ENCODE assay signal across 10 cellular contexts in genomic region chr18:33560686-33561370, GRCh38. TPM values are rescaled to one million over a fixed set of nuclear protein-coding genes. Genes with fewer than 3 reads are reported as not detected.
A peak's percentile ranks its signal among the peaks of the same experiment; 100 is the strongest.
DNase-seq lines count a peak whose midpoint lies in the region; ATAC-seq and TF ChIP-seq lines count a peak whose summit lies in the region.
"Had no signal": no experiment of that assay in that cellular context is flagged by ENCODE, and none has a peak within 500 bp of the region (broad histone marks: within the 10 kb centered on the region; RNA-seq: fewer than 3 reads in every experiment).

No MANE protein-coding gene starts in this region.

- no peak overlapping the region for H3K14ac ChIP-seq in H9 (ENCODE audit: insufficient read depth, low read length)

- H3T11ph ChIP-seq in H9 (ENCODE audit: low read length), result no peak overlapping the region

- H2BK20ac ChIP-seq in H9 (ENCODE audit: low read depth, low read length, poor library complexity, severe bottlenecking), result no peak overlapping the region

- POLR2A ChIA-PET in naive thymus-derived CD4-positive, alpha-beta T cell (lab: Charles Lee), result no interaction called here

- H3K9ac ChIP-seq in H9 (ENCODE audit: extremely low read depth, insufficient read length, low read length), result no peak overlapping the region

- no peak overlapping the region for H3K4me3 ChIP-seq in thyroid gland (replicated peaks in 1 of 3)
- no peak overlapping the region for H3K4me3 ChIP-seq in naive thymus-derived CD4-positive, alpha-beta T cell (ENCODE audit: low read length)
- H3K4me3 ChIP-seq: ascending aorta, ovary had no signal

- intact Hi-C loops in thyroid gland (cut with DNase I), result no loop called here
- intact Hi-C loops in naive thymus-derived CD4-positive, alpha-beta T cell (cut with micrococcal nuclease), result no loop called here

- no peak overlapping the region for H2BK12ac ChIP-seq in H9 (ENCODE audit: insufficient read length, low read depth, low read length)

- H2BK5ac ChIP-seq in H9 (ENCODE audit: insufficient read length, low read length), result no peak overlapping the region

- no peak overlapping the region for H3K56ac ChIP-seq in H9 (ENCODE audit: insufficient read length, low read depth, low read length)

- TF ChIP-seq POLR2A in thyroid gland (IDR thresholded peaks at IDR 0.05), result no peak

- H3K9me3 ChIP-seq in H9 (ENCODE audit: control insufficient read depth, low read depth, low read length), result no peaks in the 10 kb centered on the region
- no peaks in the 10 kb centered on the region for H3K9me3 ChIP-seq in thyroid gland
- no peaks in the 10 kb centered on the region for H3K9me3 ChIP-seq in naive thymus-derived CD4-positive, alpha-beta T cell (ENCODE audit: control insufficient read depth in 2 of 3, low read length in 3 of 3)
- H3K9me3 ChIP-seq: ascending aorta, ovary had no signal

- H3K79me2 ChIP-seq in H9 (ENCODE audit: insufficient read depth, low read length), result no peaks in the 10 kb centered on the region

- H4K5ac ChIP-seq in H9 (ENCODE audit: insufficient read length, low read depth, low read length), result no peak overlapping the region

- no peak overlapping the region for H3K4ac ChIP-seq in H9 (ENCODE audit: low read depth, low read length)

- H3K23me2 ChIP-seq in H9 (ENCODE audit: insufficient read length, low read depth, low read length, poor library complexity, severe bottlenecking), result no peaks in the 10 kb centered on the region

- H2AK5ac ChIP-seq in H9 (ENCODE audit: insufficient read length, low read length), result no peak overlapping the region

- H3K4me2 ChIP-seq in H9 (ENCODE audit: insufficient read depth, insufficient read length, low read length), result no peak overlapping the region

- no peak overlapping the region for H4K8ac ChIP-seq in H9 (replicated peaks; ENCODE audit: insufficient read length, low read depth, low read length)

- no peak overlapping the region for H4K91ac ChIP-seq in H9 (ENCODE audit: insufficient read length, low read depth, low read length)

- CTCF ChIA-PET in naive thymus-derived CD4-positive, alpha-beta T cell (lab: Charles Lee), result no interaction called here

- H3K18ac ChIP-seq in H9 (ENCODE audit: insufficient read length, low read depth, low read length), result no peak overlapping the region

- no peak overlapping the region for H3K23ac ChIP-seq in H9 (ENCODE audit: insufficient read length, low read depth, low read length)

- H3K4me3 Mint-ChIP-seq in H9, result no peak overlapping the region
- H3K4me3 Mint-ChIP-seq in naive thymus-derived CD4-positive, alpha-beta T cell, result no peak overlapping the region

- no peaks in the 10 kb centered on the region for H3K79me1 ChIP-seq in H9 (ENCODE audit: insufficient read depth, low read depth, low read length, poor library complexity, severe bottlenecking)

- DNase-seq in GM03348 (ENCODE audit: low spot score), result peak; percentile 15
- DNase-seq in H9, result peak; percentile 57
- peak; percentile 9 for DNase-seq in NCI-H460 (ENCODE audit: extremely low read depth, low read depth)
- DNase-seq in fibroblast of the conjunctiva (ENCODE audit: low read depth), result peak; percentile 28
- DNase-seq in DMS79 treated with DMSO at 0.1 percent for 48 hours (lab: John Stamatoyannopoulos, UW), result no peak
- DNase-seq in thyroid gland, result no peak
- no peak for DNase-seq in naive thymus-derived CD4-positive, alpha-beta T cell
- no peak for DNase-seq in activated gamma-delta T cell (lab: John Stamatoyannopoulos, UW)
- DNase-seq: ovary had no signal

- peaks cover 8 to 10% of the 10 kb centered on the region in 2 experiments for H3K4me1 Mint-ChIP-seq in H9
- H3K4me1 Mint-ChIP-seq in naive thymus-derived CD4-positive, alpha-beta T cell, result no peaks in the 10 kb centered on the region

- TF ChIP-seq CTCF in H9 (conservative IDR thresholded peaks at IDR 0.05), result no peak
- TF ChIP-seq CTCF in thyroid gland (IDR thresholded peaks at IDR 0.05), result no peak

- no peaks in the 10 kb centered on the region for H3K27me3 Mint-ChIP-seq in H9 (ENCODE audit: low read depth)
- H3K27me3 Mint-ChIP-seq in naive thymus-derived CD4-positive, alpha-beta T cell, result no peaks in the 10 kb centered on the region

- no peak for ATAC-seq in naive thymus-derived CD4-positive, alpha-beta T cell

- no peak overlapping the region for H3K27ac ChIP-seq in H9 (ENCODE audit: insufficient read length, low read depth, low read length)
- no peak overlapping the region for H3K27ac ChIP-seq in thyroid gland
- H3K27ac ChIP-seq in naive thymus-derived CD4-positive, alpha-beta T cell (ENCODE audit: low read depth, low read length), result no peak overlapping the region
- H3K27ac ChIP-seq: ascending aorta, ovary had no signal

- H3K27ac Mint-ChIP-seq in H9, result peak overlapping the region in 1 of 3 experiments; percentile 60; a peak in 1 of 7 replicates
- peak overlapping the region in 1 of 9 donors; percentile 29 for H3K27ac Mint-ChIP-seq in naive thymus-derived CD4-positive, alpha-beta T cell

- no peaks in the 10 kb centered on the region for H3K36me3 ChIP-seq in thyroid gland
- no peaks in the 10 kb centered on the region for H3K36me3 ChIP-seq in naive thymus-derived CD4-positive, alpha-beta T cell (ENCODE audit: control insufficient read depth in 2 of 3, insufficient read depth in 3 of 3, low read length in 3 of 3)
- H3K36me3 ChIP-seq: ascending aorta, ovary had no signal

- H3K27me3 ChIP-seq in H9 (ENCODE audit: insufficient read depth, low read length) (no peaks in the 10 kb centered on the region), thyroid gland (no peaks in the 10 kb centered on the region)
- H3K27me3 ChIP-seq in naive thymus-derived CD4-positive, alpha-beta T cell (ENCODE audit: control insufficient read depth in 2 of 2, insufficient read depth in 2 of 2, low read length in 2 of 2), result no peaks in the 10 kb centered on the region
- H3K27me3 ChIP-seq: ascending aorta, ovary had no signal

- H3K36me3 Mint-ChIP-seq in H9 (ENCODE audit: insufficient read depth in 1 of 3, low read depth in 3 of 3), result peaks cover 0 to 5% (median 3%) of the 10 kb centered on the region in 3 experiments; a peak in 4 of 7 replicates
- no peaks in the 10 kb centered on the region for H3K36me3 Mint-ChIP-seq in naive thymus-derived CD4-positive, alpha-beta T cell

- no peak overlapping the region for H2BK15ac ChIP-seq in H9 (ENCODE audit: low read depth, low read length)

- no peak overlapping the region for H2BK120ac ChIP-seq in H9 (ENCODE audit: low read depth, low read length, poor library complexity, severe bottlenecking)

- H3K4me1 ChIP-seq in H9 (ENCODE audit: insufficient read depth, low read length) (no peaks in the 10 kb centered on the region), thyroid gland (peaks cover 7 to 8% of the 10 kb centered on the region in 2 donors)
- H3K4me1 ChIP-seq in naive thymus-derived CD4-positive, alpha-beta T cell (ENCODE audit: control insufficient read depth in 2 of 2, insufficient read depth in 2 of 2, low read length in 2 of 2), result no peaks in the 10 kb centered on the region
- H3K4me1 ChIP-seq: ascending aorta had no signal

- WGBS in H9 (ENCODE audit: extremely low coverage, insufficient read length, low lambda C conversion rate), result no CpG with 5 or more reads among the region's 4 CpGs
- WGBS in thyroid gland, 2 donors, result 76 to 79% methylated on average over 4 of the region's 4 CpGs

- peaks cover 0 to 5% of the 10 kb centered on the region in 2 experiments; a peak in 2 of 5 replicates for H3K9me3 Mint-ChIP-seq in H9
- peaks cover 0 to 18% (median 5%) of the 10 kb centered on the region in 11 donors for H3K9me3 Mint-ChIP-seq in naive thymus-derived CD4-positive, alpha-beta T cell

- peak overlapping the region; percentile 3 for H2AFZ ChIP-seq in H9 (ENCODE audit: low read length)

- no peaks in the 10 kb centered on the region for H4K20me1 ChIP-seq in H9 (ENCODE audit: control insufficient read depth, insufficient read depth, insufficient read length)

RNA-seq across cellular contexts. Expression of gene ASXL3, which starts 17.2 kb away (rescaled TPM):
- total RNA-seq in H9 (2021), result 0.35 and 0.70 TPM in 2 replicates
- 0.20 and 0.26 TPM in 2 replicates for total RNA-seq in NCI-H460 (2014; rRNA removed; shearing (Covaris generic))
- 0.02 and 0.13 TPM in 2 replicates for polyA plus RNA-seq in NCI-H460 (2014; cell fraction: nucleus; rRNA removed)
- 10 to 100 TPM in 3 of 4 donors, 1 to 10 TPM in 1; 8.3 to 25.3 (median 20.3) TPM for total RNA-seq in thyroid gland
- total RNA-seq in naive thymus-derived CD4-positive, alpha-beta T cell, result not detected
- not detected for polyA plus RNA-seq in naive thymus-derived CD4-positive, alpha-beta T cell

Comparison
In these comparisons a context has a peak if more than half of its experiments do, and no peak if none do; other contexts are left out.
1. DNase-seq: peak in GM03348 (single experiment), H9 (single experiment), NCI-H460 (single experiment) and fibroblast of the conjunctiva (single experiment); none in DMS79 treated with DMSO at 0.1 percent for 48 hours (single experiment), thyroid gland (0 of 2), naive thymus-derived CD4-positive, alpha-beta T cell (0 of 9) and activated gamma-delta T cell (single experiment).